ENCODE assay signal across 8 cellular contexts in the genomic region with DNA sequence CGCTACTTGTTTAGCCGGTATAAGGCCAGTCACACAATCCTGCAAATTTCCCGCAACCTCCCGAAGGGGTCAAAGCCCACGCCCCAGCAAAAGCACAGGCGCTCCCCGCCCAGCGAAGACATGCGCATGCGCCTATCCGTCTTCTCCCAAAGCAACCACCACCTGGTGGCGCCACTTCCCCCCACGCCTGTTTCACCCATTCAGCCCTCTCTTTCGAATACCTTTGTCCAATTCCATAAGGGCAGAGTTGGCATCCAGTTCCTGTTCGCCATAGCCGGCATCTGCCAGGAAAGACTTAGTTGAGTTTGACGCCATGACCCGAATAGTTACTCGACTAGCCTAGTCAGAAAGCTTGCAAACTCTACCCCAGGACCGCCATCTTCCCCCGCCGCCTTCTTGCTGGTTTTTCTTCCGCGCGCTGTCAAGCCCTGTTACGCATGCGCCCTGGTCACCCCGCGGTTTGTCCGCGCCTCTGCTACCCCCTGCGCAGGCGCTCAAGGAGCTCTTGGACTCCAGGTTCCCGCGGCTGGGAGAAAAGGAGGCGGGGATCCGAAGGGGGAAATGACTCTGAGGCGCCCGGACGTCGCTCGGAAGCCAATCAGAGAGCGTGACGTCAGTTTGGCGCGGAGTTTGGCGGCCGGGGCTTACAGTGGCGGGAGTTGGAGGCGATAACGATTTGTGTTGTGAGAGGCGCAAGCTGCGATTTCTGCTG. TPM values are rescaled to one million over a fixed set of nuclear protein-coding genes. Genes with fewer than 3 reads are reported as not detected.
DNase-seq lines count a peak whose midpoint lies in the region; ATAC-seq lines count a peak whose summit lies in the region.

A gene with protein sequence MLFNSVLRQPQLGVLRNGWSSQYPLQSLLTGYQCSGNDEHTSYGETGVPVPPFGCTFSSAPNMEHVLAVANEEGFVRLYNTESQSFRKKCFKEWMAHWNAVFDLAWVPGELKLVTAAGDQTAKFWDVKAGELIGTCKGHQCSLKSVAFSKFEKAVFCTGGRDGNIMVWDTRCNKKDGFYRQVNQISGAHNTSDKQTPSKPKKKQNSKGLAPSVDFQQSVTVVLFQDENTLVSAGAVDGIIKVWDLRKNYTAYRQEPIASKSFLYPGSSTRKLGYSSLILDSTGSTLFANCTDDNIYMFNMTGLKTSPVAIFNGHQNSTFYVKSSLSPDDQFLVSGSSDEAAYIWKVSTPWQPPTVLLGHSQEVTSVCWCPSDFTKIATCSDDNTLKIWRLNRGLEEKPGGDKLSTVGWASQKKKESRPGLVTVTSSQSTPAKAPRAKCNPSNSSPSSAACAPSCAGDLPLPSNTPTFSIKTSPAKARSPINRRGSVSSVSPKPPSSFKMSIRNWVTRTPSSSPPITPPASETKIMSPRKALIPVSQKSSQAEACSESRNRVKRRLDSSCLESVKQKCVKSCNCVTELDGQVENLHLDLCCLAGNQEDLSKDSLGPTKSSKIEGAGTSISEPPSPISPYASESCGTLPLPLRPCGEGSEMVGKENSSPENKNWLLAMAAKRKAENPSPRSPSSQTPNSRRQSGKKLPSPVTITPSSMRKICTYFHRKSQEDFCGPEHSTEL (plus strand): TSS at position 626 of the 712 bp plus-strand sequence. CDS start 143 bp downstream, outside the sequence.
A gene with protein sequence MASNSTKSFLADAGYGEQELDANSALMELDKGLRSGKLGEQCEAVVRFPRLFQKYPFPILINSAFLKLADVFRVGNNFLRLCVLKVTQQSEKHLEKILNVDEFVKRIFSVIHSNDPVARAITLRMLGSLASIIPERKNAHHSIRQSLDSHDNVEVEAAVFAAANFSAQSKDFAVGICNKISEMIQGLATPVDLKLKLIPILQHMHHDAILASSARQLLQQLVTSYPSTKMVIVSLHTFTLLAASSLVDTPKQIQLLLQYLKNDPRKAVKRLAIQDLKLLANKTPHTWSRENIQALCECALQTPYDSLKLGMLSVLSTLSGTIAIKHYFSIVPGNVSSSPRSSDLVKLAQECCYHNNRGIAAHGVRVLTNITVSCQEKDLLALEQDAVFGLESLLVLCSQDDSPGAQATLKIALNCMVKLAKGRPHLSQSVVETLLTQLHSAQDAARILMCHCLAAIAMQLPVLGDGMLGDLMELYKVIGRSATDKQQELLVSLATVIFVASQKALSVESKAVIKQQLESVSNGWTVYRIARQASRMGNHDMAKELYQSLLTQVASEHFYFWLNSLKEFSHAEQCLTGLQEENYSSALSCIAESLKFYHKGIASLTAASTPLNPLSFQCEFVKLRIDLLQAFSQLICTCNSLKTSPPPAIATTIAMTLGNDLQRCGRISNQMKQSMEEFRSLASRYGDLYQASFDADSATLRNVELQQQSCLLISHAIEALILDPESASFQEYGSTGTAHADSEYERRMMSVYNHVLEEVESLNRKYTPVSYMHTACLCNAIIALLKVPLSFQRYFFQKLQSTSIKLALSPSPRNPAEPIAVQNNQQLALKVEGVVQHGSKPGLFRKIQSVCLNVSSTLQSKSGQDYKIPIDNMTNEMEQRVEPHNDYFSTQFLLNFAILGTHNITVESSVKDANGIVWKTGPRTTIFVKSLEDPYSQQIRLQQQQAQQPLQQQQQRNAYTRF (minus strand): TSS at position 435 of the 712 bp plus-strand sequence. CDS start 120 bp downstream, at position 315.

- peaks cover 5% of the 10 kb centered on the region for H3K36me3 Mint-ChIP-seq in T-helper 17 cell (ENCODE audit: low read depth)

- no peaks in the 10 kb centered on the region for H3K9me3 ChIP-seq in T-helper 17 cell (ENCODE audit: control insufficient read depth, low read length, poor library complexity, severe bottlenecking)

- peak; percentile 78 for ATAC-seq in GM18498 (IDR thresholded peaks at IDR 0.05; ENCODE audit: unreplicated experiment)
- peak; percentile 74 for ATAC-seq in HG02938 (IDR thresholded peaks at IDR 0.05; ENCODE audit: unreplicated experiment)
- peak; percentile 89 for ATAC-seq in T-helper 17 cell
- peak; percentile 97 to 98 for ATAC-seq in left cardiac atrium

- no peaks in the 10 kb centered on the region for H3K27me3 Mint-ChIP-seq in T-helper 17 cell

- H3K27ac Mint-ChIP-seq in T-helper 17 cell = peak within 1 kb of the TSS; percentile 98

- DNase-seq in NCI-H1694 treated with DMSO at 0.1 percent for 48 hours (lab: John Stamatoyannopoulos, UW) (peak; percentile 85), T-helper 17 cell (peak; percentile 95 to 97 (median 96)), amygdala (lab: John Stamatoyannopoulos, UW) (peak; percentile 85 to 100 (median 97)), left cardiac atrium (peak; percentile 99), posterior vena cava (ENCODE audit: low spot score) (peak; percentile 100), ureter (ENCODE audit: low spot score) (peak; percentile 99)

- peak within 1 kb of the TSS; percentile 96 for H3K4me3 Mint-ChIP-seq in T-helper 17 cell

- H3K4me1 Mint-ChIP-seq in T-helper 17 cell = peaks cover 48% of the 10 kb centered on the region

- intact Hi-C loops in left cardiac atrium (cut with DNase I) (loop anchor here in 1 of 2 donors (10.0 kb wide), 1 partner anchor 340 kb away; no protein-coding TSS in a partner anchor), posterior vena cava (cut with DNase I) (loop anchor here in 1 of 2 donors (5.0 kb wide), 1 partner anchor 1683 kb away; no protein-coding TSS in a partner anchor)

RNA-seq across cellular contexts. Expression of the first gene that starts in this region (rescaled TPM):
- total RNA-seq in T-helper 17 cell (1 to 10 TPM in 1 of 2 donors, under 1 TPM in 1; 0.72 to 1.7 TPM), left cardiac atrium (1 to 10 TPM in 1 of 2 donors, under 1 TPM in 1; 0.71 to 3.9 TPM), posterior vena cava (1 to 10 TPM in 1 of 2 donors, under 1 TPM in 1; 0.74 to 1.2 TPM), ureter (1.6 TPM)

RNA-seq across cellular contexts. Expression of the second gene that starts in this region (rescaled TPM):
- total RNA-seq in T-helper 17 cell (1 to 10 TPM; 9.2 to 9.5 TPM), left cardiac atrium (10 to 100 TPM in 1 of 2 donors, 1 to 10 TPM in 1; 8.1 to 10.2 TPM), posterior vena cava (1 to 10 TPM; 8.9 to 9.6 TPM), ureter (17.2 TPM)

Comparison
In these comparisons a context has a peak if more than half of its experiments do, and no peak if none do; other contexts are left out.
1. Peak in every context shown above with its lines: DNase-seq and ATAC-seq.